Comparison of ENCODE assay signal across 16 cellular contexts in the genomic region with DNA sequence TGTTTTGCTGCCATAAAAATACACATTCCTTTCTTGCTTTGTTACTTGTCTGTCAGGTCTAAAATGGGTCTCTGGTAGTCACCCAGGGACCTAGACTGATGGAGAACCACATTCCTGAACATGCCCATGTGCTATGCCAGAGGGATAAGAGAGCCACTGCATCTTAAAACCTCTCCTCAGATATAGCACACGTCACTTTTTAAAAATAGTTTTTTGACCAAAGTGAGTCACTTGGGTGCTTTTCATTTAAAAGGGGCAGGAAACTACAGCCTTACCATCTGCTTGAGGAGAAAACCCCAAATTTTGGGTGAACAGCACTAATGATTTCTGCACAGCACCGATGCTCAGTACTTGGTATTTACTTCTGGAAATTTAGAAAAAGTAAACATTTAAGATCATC.
DNase-seq lines count a peak whose midpoint lies in the region; ATAC-seq, FAIRE-seq and TF ChIP-seq lines count a peak whose summit lies in the region.
"Had no signal": no experiment of that assay in that cellular context is flagged by ENCODE, and none has a peak within 500 bp of the region (broad histone marks: within the 10 kb centered on the region; RNA-seq: fewer than 3 reads in every experiment).

No MANE protein-coding gene starts in this region.

- H3K27me3 ChIP-seq in osteoblast (ENCODE audit: insufficient read depth, low read length): no peaks in the 10 kb centered on the region
- H3K27me3 ChIP-seq: dorsolateral prefrontal cortex, tibial nerve had no signal

- peak overlapping the region; percentile 55 for H2AFZ ChIP-seq in osteoblast (ENCODE audit: low read length)

- CTCF ChIA-PET in activated CD8-positive, alpha-beta T cell treated with anti-CD3 and anti-CD28 coated beads for 36 hours (lab: Charles Lee): no interaction called here

- H3K4me3 ChIP-seq in osteoblast (ENCODE audit: insufficient read depth, low read length): no peak overlapping the region
- H3K4me3 ChIP-seq: dorsolateral prefrontal cortex, tibial nerve had no signal

- no peaks in the 10 kb centered on the region for H4K20me1 ChIP-seq in osteoblast (ENCODE audit: insufficient read depth, low read length)

- peaks cover 2% of the 10 kb centered on the region for H3K27me3 Mint-ChIP-seq in activated CD8-positive, alpha-beta T cell treated with anti-CD3 and anti-CD28 coated beads for 36 hours
- H3K27me3 Mint-ChIP-seq: natural killer cell treated with Interleukin-12 subunit alpha and Interleukin-12 subunit beta and Interleukin-15 and Interleukin-18, amount 100 ng/mL, for 72 hours had no signal

- H3K9me3 Mint-ChIP-seq in activated CD8-positive, alpha-beta T cell treated with anti-CD3 and anti-CD28 coated beads for 36 hours: no peaks in the 10 kb centered on the region
- H3K9me3 Mint-ChIP-seq: activated CD4-positive, alpha-beta memory T cell treated with anti-CD3 and anti-CD28 coated beads, Interleukin-2, amount 10 ng/mL, durations not matched to agents 7 days and 5 days; activated T-helper 2 cell treated with anti-CD3 and anti-CD28 coated beads, Interferon-gamma antibody, Interleukin-2, Interleukin-4, amounts not matched to agents 10 μg/mL and 5 μg/mL and 100 μg/mL, durations not matched to agents 14 hours and 24 hours and 36 hours had no signal

- FAIRE-seq in urothelium cell line (lab: Jason Lieb, UNC): no peak
- FAIRE-seq: GM19239 had no signal

- peak overlapping the region; percentile 41 for H3K27ac ChIP-seq in osteoblast (ENCODE audit: low read depth, low read length)
- H3K27ac ChIP-seq: dorsolateral prefrontal cortex, tibial nerve had no signal

- DNase-seq in RPMI7951 (ENCODE audit: low read depth) (peak; percentile 73), osteoblast (ENCODE audit: insufficient read length, low spot score, missing footprints) (no peak), urothelium cell line (ENCODE audit: low spot score) (no peak), KG1 (lab: John Stamatoyannopoulos, UW) (no peak)
- DNase-seq in activated CD8-positive, alpha-beta T cell treated with anti-CD3 and anti-CD28 coated beads for 36 hours: no peak
- no peak for DNase-seq in effector CD8-positive, alpha-beta T cell (lab: John Stamatoyannopoulos, UW)
- DNase-seq: activated CD4-positive, alpha-beta memory T cell treated with anti-CD3 and anti-CD28 coated beads, Interleukin-2, amount 10 ng/mL, durations not matched to agents 7 days and 5 days; dorsolateral prefrontal cortex; H7; NCI-H1048 had no signal

- intact Hi-C loops in activated CD8-positive, alpha-beta T cell treated with anti-CD3 and anti-CD28 coated beads for 36 hours (cut with micrococcal nuclease): no loop called here

- peak; percentile 86 for ATAC-seq in GM18868 (IDR thresholded peaks at IDR 0.05; ENCODE audit: unreplicated experiment)
- ATAC-seq in HG02588 (IDR thresholded peaks at IDR 0.05; ENCODE audit: unreplicated experiment): peak; percentile 65
- ATAC-seq in activated CD8-positive, alpha-beta T cell treated with anti-CD3 and anti-CD28 coated beads for 36 hours: no peak
- ATAC-seq: natural killer cell treated with Interleukin-12 subunit alpha and Interleukin-12 subunit beta and Interleukin-15 and Interleukin-18, amount 100 ng/mL, for 72 hours had no signal

- no peaks in the 10 kb centered on the region for H3K79me2 ChIP-seq in osteoblast (ENCODE audit: insufficient read depth, low read length)

- no peak for TF ChIP-seq CTCF in osteoblast (IDR thresholded peaks at IDR 0.05; ENCODE audit: extremely low read depth, low read depth, low read length)
- TF ChIP-seq CTCF in activated CD8-positive, alpha-beta T cell treated with anti-CD3 and anti-CD28 coated beads for 36 hours (IDR thresholded peaks at IDR 0.05): no peak

- no peaks in the 10 kb centered on the region for H3K36me3 ChIP-seq in osteoblast (ENCODE audit: insufficient read depth, low read length)
- H3K36me3 ChIP-seq: tibial nerve had no signal

- no peaks in the 10 kb centered on the region for H3K36me3 Mint-ChIP-seq in activated CD8-positive, alpha-beta T cell treated with anti-CD3 and anti-CD28 coated beads for 36 hours (ENCODE audit: low read depth)
- H3K36me3 Mint-ChIP-seq: natural killer cell treated with Interleukin-12 subunit alpha and Interleukin-12 subunit beta and Interleukin-15 and Interleukin-18, amount 100 ng/mL, for 72 hours had no signal

- peak overlapping the region; percentile 12 for H3K4me2 ChIP-seq in osteoblast (ENCODE audit: insufficient read depth, low read length)

- POLR2A ChIA-PET in activated CD8-positive, alpha-beta T cell treated with anti-CD3 and anti-CD28 coated beads for 36 hours (lab: Charles Lee): no interaction called here

- no peaks in the 10 kb centered on the region for H3K9me3 ChIP-seq in osteoblast (ENCODE audit: low read depth, low read length)
- H3K9me3 ChIP-seq: tibial nerve had no signal

- H3K4me1 ChIP-seq in osteoblast (ENCODE audit: insufficient read depth, low read length): peaks cover 28% of the 10 kb centered on the region

- H3K27ac Mint-ChIP-seq in activated CD8-positive, alpha-beta T cell treated with anti-CD3 and anti-CD28 coated beads for 36 hours: no peak overlapping the region
- H3K27ac Mint-ChIP-seq: activated CD4-positive, alpha-beta memory T cell treated with anti-CD3 and anti-CD28 coated beads, Interleukin-2, amount 10 ng/mL, durations not matched to agents 7 days and 5 days; activated T-helper 2 cell treated with anti-CD3 and anti-CD28 coated beads, Interferon-gamma antibody, Interleukin-2, Interleukin-4, amounts not matched to agents 10 μg/mL and 5 μg/mL and 100 μg/mL, durations not matched to agents 14 hours and 24 hours and 36 hours; natural killer cell treated with Interleukin-12 subunit alpha and Interleukin-12 subunit beta and Interleukin-15 and Interleukin-18, amount 100 ng/mL, for 72 hours had no signal

- no peaks in the 10 kb centered on the region for H3K4me1 Mint-ChIP-seq in activated CD8-positive, alpha-beta T cell treated with anti-CD3 and anti-CD28 coated beads for 36 hours (ENCODE audit: low read depth)
- H3K4me1 Mint-ChIP-seq: activated CD4-positive, alpha-beta memory T cell treated with anti-CD3 and anti-CD28 coated beads, Interleukin-2, amount 10 ng/mL, durations not matched to agents 7 days and 5 days had no signal

- no peak overlapping the region for H3K4me3 Mint-ChIP-seq in activated CD8-positive, alpha-beta T cell treated with anti-CD3 and anti-CD28 coated beads for 36 hours
- H3K4me3 Mint-ChIP-seq: activated CD4-positive, alpha-beta memory T cell treated with anti-CD3 and anti-CD28 coated beads, Interleukin-2, amount 10 ng/mL, durations not matched to agents 7 days and 5 days; natural killer cell treated with Interleukin-12 subunit alpha and Interleukin-12 subunit beta and Interleukin-15 and Interleukin-18, amount 100 ng/mL, for 72 hours had no signal
